ENCODE assay signal across 20 cellular contexts in the genomic region with DNA sequence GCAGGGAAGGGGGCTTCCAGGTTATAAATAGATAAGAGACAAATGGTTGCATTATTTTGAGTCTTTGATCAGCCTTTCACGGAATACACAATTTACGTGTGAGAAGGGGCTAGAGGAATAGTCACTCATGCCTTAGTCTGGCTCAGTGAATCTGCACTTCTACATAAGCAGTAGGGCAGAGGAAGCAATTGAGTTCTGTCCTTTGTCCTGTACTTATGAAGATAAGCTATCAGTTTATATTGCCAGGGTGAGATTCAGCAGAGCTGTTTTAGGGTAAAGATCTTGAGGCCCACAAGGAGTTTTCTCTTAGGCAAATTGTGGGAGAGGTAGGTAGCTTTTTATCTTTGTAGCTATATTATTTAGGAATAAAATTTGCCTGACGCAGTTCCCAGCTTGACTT. TPM values are rescaled to one million over a fixed set of nuclear protein-coding genes. Genes with fewer than 3 reads are reported as not detected.
"Had no signal": no experiment of that assay in that cellular context is flagged by ENCODE, and none has a peak within 500 bp of the region (broad histone marks: within the 10 kb centered on the region; RNA-seq: fewer than 3 reads in every experiment).

No MANE protein-coding gene starts in this region.

- H3K4me1 Mint-ChIP-seq: natural killer cell; neural crest cell; stimulated activated effector memory CD8-positive, alpha-beta T cell treated with anti-CD3 and anti-CD28 coated beads, Interleukin-12 subunit alpha, Interleukin-12 subunit beta, amount 100 ng/mL, for 72 hours had no signal

- H3K36me3 ChIP-seq: ovary, uterus had no signal

- H3K4me3 ChIP-seq: esophagus squamous epithelium, gastroesophageal sphincter, ovary, right atrium auricular region, smooth muscle cell, suprapubic skin, thyroid gland, upper lobe of left lung, uterus had no signal

- H3K27ac Mint-ChIP-seq: natural killer cell; stimulated activated effector memory CD8-positive, alpha-beta T cell treated with anti-CD3 and anti-CD28 coated beads, Interleukin-12 subunit alpha, Interleukin-12 subunit beta, amount 100 ng/mL, for 72 hours had no signal

- H3K36me3 Mint-ChIP-seq: natural killer cell; stimulated activated effector memory CD8-positive, alpha-beta T cell treated with anti-CD3 and anti-CD28 coated beads, Interleukin-12 subunit alpha, Interleukin-12 subunit beta, amount 100 ng/mL, for 72 hours had no signal

- DNase-seq: effector memory CD4-positive, alpha-beta T cell; esophagus squamous epithelium; foreskin fibroblast; kidney; mammary epithelial cell; natural killer cell; ovary; stimulated activated CD4-positive, alpha-beta T cell treated with anti-CD3 and anti-CD28 coated beads, Interleukin-2, amount 100 ng/mL, for 48 hours; stimulated activated CD8-positive, alpha-beta memory T cell treated with anti-CD3 and anti-CD28 coated beads, Interleukin-4, amount 100 ng/mL, for 48 hours; stimulated activated naive CD8-positive, alpha-beta T cell treated with anti-CD3 and anti-CD28 coated beads, Interleukin-15, Interleukin-2, amounts not matched to agents 100 U/mL and 50 U/mL, for 24 hours; thyroid gland; upper lobe of left lung; uterus had no signal

- ATAC-seq: gastroesophageal sphincter; natural killer cell; stimulated activated effector memory CD8-positive, alpha-beta T cell treated with anti-CD3 and anti-CD28 coated beads, Interleukin-12 subunit alpha, Interleukin-12 subunit beta, amount 100 ng/mL, for 72 hours; stimulated activated naive CD8-positive, alpha-beta T cell treated with anti-CD3 and anti-CD28 coated beads, Interleukin-15, Interleukin-2, amounts not matched to agents 100 U/mL and 50 U/mL, for 24 hours had no signal

- H3K9me3 Mint-ChIP-seq: natural killer cell; neural crest cell; stimulated activated effector memory CD8-positive, alpha-beta T cell treated with anti-CD3 and anti-CD28 coated beads, Interleukin-12 subunit alpha, Interleukin-12 subunit beta, amount 100 ng/mL, for 72 hours had no signal

- H3K9me3 ChIP-seq: esophagus squamous epithelium, gastroesophageal sphincter, ovary, right atrium auricular region, suprapubic skin, thyroid gland, upper lobe of left lung, uterus had no signal

- H3K4me1 ChIP-seq: esophagus squamous epithelium, gastroesophageal sphincter, right atrium auricular region, suprapubic skin, thyroid gland, upper lobe of left lung, uterus had no signal

- H3K4me3 Mint-ChIP-seq: natural killer cell; neural crest cell; stimulated activated effector memory CD8-positive, alpha-beta T cell treated with anti-CD3 and anti-CD28 coated beads, Interleukin-12 subunit alpha, Interleukin-12 subunit beta, amount 100 ng/mL, for 72 hours had no signal

- H3K27ac ChIP-seq: epithelial cell of prostate, esophagus squamous epithelium, gastroesophageal sphincter, ovary, right atrium auricular region, suprapubic skin, thyroid gland, upper lobe of left lung, uterus had no signal

- H3K27me3 ChIP-seq: esophagus squamous epithelium, gastroesophageal sphincter, ovary, right atrium auricular region, suprapubic skin, thyroid gland, upper lobe of left lung, uterus had no signal

RNA-seq across cellular contexts. Expression of a gene that starts 33.3 kb away (rescaled TPM):
- total RNA-seq: natural killer cell had no signal
